ENCODE assay signal across 8 cellular contexts in the genomic region with DNA sequence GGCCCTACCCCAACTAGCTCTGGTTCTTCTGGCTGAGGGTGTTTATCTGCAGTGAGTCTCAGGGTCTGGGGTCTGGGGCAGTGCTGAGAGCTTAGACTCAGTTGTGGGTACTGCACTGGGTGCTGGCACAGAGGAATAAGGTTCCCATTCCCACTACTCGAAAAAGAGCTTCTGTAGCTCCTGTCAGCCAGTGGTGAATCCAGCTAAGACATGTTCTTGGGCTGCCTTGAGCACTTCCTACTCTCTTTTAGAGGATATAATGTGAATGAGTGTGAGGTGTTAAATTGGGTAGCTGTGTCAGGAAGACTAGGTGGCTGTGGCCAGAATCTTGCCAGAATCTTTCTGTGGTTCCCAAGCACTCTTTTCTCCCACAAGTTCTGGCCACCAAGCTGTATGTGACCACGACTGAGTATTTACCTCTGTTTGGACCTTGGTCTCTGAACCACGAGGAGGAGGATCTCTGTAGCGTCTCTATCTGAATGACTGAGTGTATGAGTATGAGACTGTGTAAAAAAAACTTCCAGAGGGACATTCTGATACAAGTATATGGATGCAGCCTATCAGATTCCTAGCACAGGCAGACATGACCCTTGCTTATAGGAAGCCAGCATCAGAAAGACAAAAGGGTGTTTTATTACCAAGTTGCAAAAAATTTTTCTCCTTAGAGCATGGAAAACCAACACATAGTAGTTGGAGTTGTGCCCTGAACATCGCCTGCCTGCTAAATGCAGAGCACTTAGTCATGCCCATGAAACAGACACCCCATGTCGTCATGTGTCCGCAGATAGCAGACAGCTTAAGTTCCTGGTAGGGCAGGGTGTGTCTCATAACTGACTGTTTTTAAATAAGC. TPM values are rescaled to one million over a fixed set of nuclear protein-coding genes. Genes with fewer than 3 reads are reported as not detected.
DNase-seq lines count a peak whose midpoint lies in the region; ATAC-seq lines count a peak whose summit lies in the region.

No MANE protein-coding gene starts in this region.

- no peaks in the 10 kb centered on the region for H3K27me3 ChIP-seq in SJCRH30

- DNase-seq in GF-D8 (lab: John Stamatoyannopoulos, UW) = peak; percentile 19
- peak; percentile 84 to 89 for DNase-seq in SJCRH30
- DNase-seq in fibroblast of peridontal ligament (ENCODE audit: extremely low read depth) = peak; percentile 99
- peak; percentile 90 for DNase-seq in posterior vena cava (ENCODE audit: low spot score)
- no peak for DNase-seq in activated CD4-positive, alpha-beta T cell treated with anti-CD3 and anti-CD28 coated beads for 48 hours
- DNase-seq in activated CD4-positive, CD25-positive, alpha-beta regulatory T cell (lab: John Stamatoyannopoulos, UW) = no peak

- no peaks in the 10 kb centered on the region for H3K36me3 ChIP-seq in SJCRH30

- no peaks in the 10 kb centered on the region for H3K9me3 ChIP-seq in SJCRH30 (replicated peaks)

- peaks cover 12% of the 10 kb centered on the region for H3K4me1 ChIP-seq in SJCRH30

- peak overlapping the region; percentile 93 for H3K27ac ChIP-seq in SJCRH30

- ATAC-seq in GM21526 (IDR thresholded peaks at IDR 0.05; ENCODE audit: low FRiP score, unreplicated experiment) (no peak), GM19452 (IDR thresholded peaks at IDR 0.05; ENCODE audit: unreplicated experiment) (no peak)

- peak overlapping the region; percentile 5 for H3K4me3 ChIP-seq in SJCRH30

- intact Hi-C loops in posterior vena cava (cut with DNase I) = no loop called here

RNA-seq across cellular contexts. Expression of gene DAG1, which starts 30.6 kb away (rescaled TPM):
- total RNA-seq in SJCRH30 (2014; rRNA removed; shearing (Covaris generic)) = 79.5 and 82.8 TPM in 2 replicates
- 10 to 100 TPM; 90.8 to 92.8 TPM for total RNA-seq in posterior vena cava

RNA-seq across cellular contexts. Expression of gene BSN, which starts 53.6 kb away (rescaled TPM):
- 0.08 and 0.14 TPM in 2 replicates for total RNA-seq in SJCRH30 (2014; rRNA removed; shearing (Covaris generic))
- total RNA-seq in posterior vena cava = under 1 TPM; 0.42 to 0.48 TPM

Comparison
In these comparisons a context has a peak if more than half of its experiments do, and no peak if none do; other contexts are left out.
1. DNase-seq: peak in GF-D8 (single experiment), SJCRH30 (2 of 2), fibroblast of peridontal ligament (single experiment) and posterior vena cava (single experiment); none in activated CD4-positive, alpha-beta T cell treated with anti-CD3 and anti-CD28 coated beads for 48 hours (single experiment) and activated CD4-positive, CD25-positive, alpha-beta regulatory T cell (0 of 4).